Comparison of ENCODE assay signal across 9 cellular contexts in the genomic region with DNA sequence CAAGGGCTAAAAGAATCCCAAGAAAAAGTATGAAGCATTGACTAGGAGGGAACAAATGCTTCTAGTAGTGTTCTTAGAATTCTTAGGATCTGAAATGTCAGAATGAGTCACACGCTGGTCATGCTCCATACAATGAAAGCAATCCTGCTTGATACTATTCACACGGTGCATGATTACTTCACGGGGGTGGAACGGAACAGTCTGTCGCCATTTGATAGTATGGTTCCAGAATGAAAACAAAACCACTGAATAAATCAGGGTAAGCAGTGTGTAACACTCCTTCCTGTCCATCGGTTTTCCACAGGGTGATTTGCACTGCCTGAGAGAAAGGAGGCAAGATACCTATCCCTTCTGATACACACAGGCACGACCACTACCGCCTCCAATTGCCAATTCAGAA. TPM values are rescaled to one million over a fixed set of nuclear protein-coding genes. Genes with fewer than 3 reads are reported as not detected.
DNase-seq lines count a peak whose midpoint lies in the region; ATAC-seq, FAIRE-seq and TF ChIP-seq lines count a peak whose summit lies in the region.
"Had no signal": no experiment of that assay in that cellular context is flagged by ENCODE, and none has a peak within 500 bp of the region (broad histone marks: within the 10 kb centered on the region; RNA-seq: fewer than 3 reads in every experiment).

No MANE protein-coding gene starts in this region.

- peak; percentile 82 for ATAC-seq in omental fat pad (ENCODE audit: low FRiP score)

- peak overlapping the region; percentile 27 for H3K27ac Mint-ChIP-seq in Calu3 (ENCODE audit: unreplicated experiment)

- DNase-seq in Calu3 (peak; percentile 4), RCC 7860 (ENCODE audit: low spot score) (peak; percentile 85), esophagus muscularis mucosa (ENCODE audit: extremely low spot score) (no peak), omental fat pad (ENCODE audit: low spot score) (no peak), Kasumi-1 (lab: John Stamatoyannopoulos, UW) (no peak), NCI-H1417 (lab: John Stamatoyannopoulos, UW) (no peak), NOMO-1 treated with dmso at 0.1 percent for 144 hours (lab: John Stamatoyannopoulos, UW; ENCODE audit: unreplicated experiment) (no peak)
- no peak for DNase-seq in stimulated activated CD4-positive, alpha-beta T cell treated with anti-CD3 and anti-CD28 coated beads, Interleukin-2, amount 100 ng/mL, for 48 hours
- DNase-seq: T-helper 9 cell had no signal

- 75% methylated on average over 8 of the region's 8 CpGs for WGBS in esophagus muscularis mucosa

- no peak overlapping the region for H3K4me3 ChIP-seq in esophagus muscularis mucosa

- H3K36me3 ChIP-seq in esophagus muscularis mucosa, result peaks cover 17 to 74% (median 63%) of the 10 kb centered on the region in 4 donors

- no peak for TF ChIP-seq POLR2A in esophagus muscularis mucosa (IDR thresholded peaks at IDR 0.05; ENCODE audit: low read depth)

- peak overlapping the region in 3 of 4 donors; percentile 7 to 28 (median 25) for H3K27ac ChIP-seq in esophagus muscularis mucosa (replicated peaks in 1 of 4)

- peaks cover 22% of the 10 kb centered on the region for H3K4me1 Mint-ChIP-seq in Calu3 (ENCODE audit: low read depth, unreplicated experiment)

- H3K4me1 ChIP-seq in esophagus muscularis mucosa, result peaks cover 16 to 27% (median 18%) of the 10 kb centered on the region in 4 donors

- peak; percentile 97 for FAIRE-seq in RCC 7860 (lab: Jason Lieb, UNC)

- TF ChIP-seq EP300 in esophagus muscularis mucosa (IDR thresholded peaks at IDR 0.05), result no peak

- CTCF ChIA-PET in Calu3 (lab: Charles Lee), result interaction anchor here (1.1 to 1.2 kb wide), 2 partner anchors 11 to 58 kb away, joined by 3 to 7 read pairs; no protein-coding TSS in a partner anchor

- no peak overlapping the region for H3K4me3 Mint-ChIP-seq in Calu3 (ENCODE audit: low read depth, unreplicated experiment)

- no TSS peak for BruUV-seq in Calu3 (replicated peaks; lab: Mats Ljungman, UMichigan)

- no peaks in the 10 kb centered on the region for H3K9me3 Mint-ChIP-seq in Calu3 (ENCODE audit: low read depth, unreplicated experiment)

- H3K27me3 ChIP-seq in esophagus muscularis mucosa, result no peaks in the 10 kb centered on the region

- TF ChIP-seq CTCF in Calu3 (IDR thresholded peaks at IDR 0.05; ENCODE audit: unreplicated experiment), result no peak
- TF ChIP-seq CTCF in esophagus muscularis mucosa (IDR thresholded peaks at IDR 0.05), result no peak
- TF ChIP-seq CTCF in omental fat pad (IDR thresholded peaks at IDR 0.05), result no peak

- intact Hi-C loops in Calu3 (cut with micrococcal nuclease; ENCODE audit: unreplicated experiment) (no loop called here), esophagus muscularis mucosa (cut with DNase I) (no loop called here)

- H3K36me3 Mint-ChIP-seq in Calu3 (ENCODE audit: insufficient read depth, unreplicated experiment), result peaks cover 37% of the 10 kb centered on the region

- H3K27me3 Mint-ChIP-seq in Calu3 (ENCODE audit: unreplicated experiment), result no peaks in the 10 kb centered on the region

- no peaks in the 10 kb centered on the region for H3K9me3 ChIP-seq in esophagus muscularis mucosa

RNA-seq across cellular contexts. Expression of a gene that starts 22.9 kb away (rescaled TPM):
- total RNA-seq in Calu3 (2022) (466 and 504 TPM in 2 replicates), esophagus muscularis mucosa (100 to 1,000 TPM; 329 to 408 (median 364) TPM), omental fat pad (100 to 1,000 TPM; 489 to 684 (median 635) TPM)

RNA-seq across cellular contexts. Expression of a gene that starts 33.1 kb away (rescaled TPM):
- total RNA-seq in Calu3 (2022), result 38.9 and 40.0 TPM in 2 replicates
- 100 to 1,000 TPM in 1 of 4 donors, 10 to 100 TPM in 3; 59.8 to 102 (median 75.7) TPM for total RNA-seq in esophagus muscularis mucosa
- 100 to 1,000 TPM in 2 of 4 donors, 10 to 100 TPM in 2; 84.5 to 104 (median 95.7) TPM for total RNA-seq in omental fat pad

Comparison
In these comparisons a context has a peak if more than half of its experiments do, and no peak if none do; other contexts are left out.
1. DNase-seq: peak in Calu3 (single experiment) and RCC 7860 (single experiment); none in esophagus muscularis mucosa (single experiment), omental fat pad (single experiment), Kasumi-1 (0 of 2), NCI-H1417 (0 of 3), NOMO-1 treated with dmso at 0.1 percent for 144 hours (single experiment) and stimulated activated CD4-positive, alpha-beta T cell treated with anti-CD3 and anti-CD28 coated beads, Interleukin-2, amount 100 ng/mL, for 48 hours (0 of 2).